In genomic region chr1:68036946-68037345, GRCh38 we compare ENCODE assay signal across 9 cellular contexts. TPM values are rescaled to one million over a fixed set of nuclear protein-coding genes. Genes with fewer than 3 reads are reported as not detected.
"Had no signal": no experiment of that assay in that cellular context is flagged by ENCODE, and none has a peak within 500 bp of the region (broad histone marks: within the 10 kb centered on the region; RNA-seq: fewer than 3 reads in every experiment).

No MANE protein-coding gene starts in this region.

- H3K4me3 ChIP-seq: GM23338, HAP-1 had no signal

- H3K4me1 Mint-ChIP-seq: GM23338, IgD-negative memory B cell had no signal

- H2AFZ ChIP-seq: GM23338 had no signal

- H3K27ac ChIP-seq: HL-60 had no signal

- H3K4me3 Mint-ChIP-seq: GM23338, HFFc6, IgD-negative memory B cell had no signal

- H3K4me2 ChIP-seq: GM23338 had no signal

- H3K4me1 ChIP-seq: HAP-1 had no signal

- H3K27me3 Mint-ChIP-seq: IgD-negative memory B cell had no signal

- H3K36me3 ChIP-seq: HAP-1 had no signal

- H3K27ac Mint-ChIP-seq: GM23338, HFFc6, IgD-negative memory B cell had no signal

- FAIRE-seq: H1 had no signal

- H3K9me3 Mint-ChIP-seq: GM23338, HFFc6 had no signal

- H3K36me3 Mint-ChIP-seq: IgD-negative memory B cell had no signal

- H3K9me3 ChIP-seq: HAP-1 had no signal

- DNase-seq: H7, HFFc6, KBM-7 had no signal

- ATAC-seq: GM23338, HCT116 had no signal

RNA-seq across cellular contexts. Expression of gene DIRAS3, which starts 13.5 kb away (rescaled TPM):
- total RNA-seq: H1 had no signal
- polyA plus RNA-seq: IgD-negative memory B cell had no signal
